In genomic region chr1:156128749-156129682, GRCh38 we compare ENCODE assay signal across 8 cellular contexts. TPM values are rescaled to one million over a fixed set of nuclear protein-coding genes. Genes with fewer than 3 reads are reported as not detected.
DNase-seq lines count a peak whose midpoint lies in the region; ATAC-seq, FAIRE-seq and TF ChIP-seq lines count a peak whose summit lies in the region.

No MANE protein-coding gene starts in this region.

- WGBS in esophagus, 2 donors = 20 to 33% methylated on average over 8 of the region's 8 CpGs

- no peak for TF ChIP-seq POLR2A in Peyer's patch (IDR thresholded peaks at IDR 0.05)

- peak in 1 of 3 donors; percentile 43 for DNase-seq in Peyer's patch
- no peak for DNase-seq in neural progenitor cell (ENCODE audit: low spot score)
- no peak for DNase-seq in urothelium cell line (ENCODE audit: low spot score)
- DNase-seq in activated CD8-positive, alpha-beta T cell treated with anti-CD3 and anti-CD28 coated beads, Interleukin-2, amount 10 ng/mL, durations not matched to agents 7 days and 5 days = no peak
- DNase-seq in activated T-cell treated with anti-CD3 and anti-CD28 coated beads, Interleukin-2, amount 50 U/mL, for 4 hours = no peak

- H4K20me1 ChIP-seq in BLaER1 treated with 17β-estradiol and CSF1 and Interleukin-3, amounts not matched to agents 10 nM and 100 nM = peaks cover 0 to 36% (median 14%) of the 10 kb centered on the region in 11 experiments; a peak in 16 of 22 replicates
- H4K20me1 ChIP-seq in neural progenitor cell (ENCODE audit: low read depth) = peaks cover 68% of the 10 kb centered on the region

- H3K4me1 ChIP-seq in BLaER1 treated with 17β-estradiol and CSF1 and Interleukin-3, amounts not matched to agents 10 nM and 100 nM = peaks cover 62 to 67% (median 65%) of the 10 kb centered on the region in 10 experiments
- H3K4me1 ChIP-seq in Peyer's patch (peaks cover 7 to 67% (median 49%) of the 10 kb centered on the region in 4 donors), esophagus (ENCODE audit: control insufficient read depth in 2 of 2, insufficient read depth in 2 of 2, low read length in 1 of 2) (peaks cover 19 to 43% of the 10 kb centered on the region in 2 donors), neural progenitor cell (peaks cover 6% of the 10 kb centered on the region)

- peak overlapping the region; percentile 94 for H3K27ac Mint-ChIP-seq in neural progenitor cell
- H3K27ac Mint-ChIP-seq in activated CD8-positive, alpha-beta T cell treated with anti-CD3 and anti-CD28 coated beads, Interleukin-2, amount 10 ng/mL, durations not matched to agents 7 days and 5 days = no peak overlapping the region

- H3K36me3 Mint-ChIP-seq in neural progenitor cell = peaks cover 11% of the 10 kb centered on the region
- no peaks in the 10 kb centered on the region for H3K36me3 Mint-ChIP-seq in activated CD8-positive, alpha-beta T cell treated with anti-CD3 and anti-CD28 coated beads, Interleukin-2, amount 10 ng/mL, durations not matched to agents 7 days and 5 days (ENCODE audit: low read depth)
- H3K36me3 Mint-ChIP-seq in activated T-cell treated with anti-CD3 and anti-CD28 coated beads, Interleukin-2, amount 50 U/mL, for 4 hours (ENCODE audit: insufficient read depth) = peaks cover 4% of the 10 kb centered on the region

- no peak for TF ChIP-seq CTCF in Peyer's patch (IDR thresholded peaks at IDR 0.05)
- TF ChIP-seq CTCF in neural progenitor cell (IDR thresholded peaks at IDR 0.05) = no peak

- H3K4me3 ChIP-seq in BLaER1 treated with 17β-estradiol and CSF1 and Interleukin-3, amounts not matched to agents 10 nM and 100 nM = no peak overlapping the region
- H3K4me3 ChIP-seq in Peyer's patch = peak overlapping the region in 1 of 4 donors; percentile 16
- no peak overlapping the region for H3K4me3 ChIP-seq in esophagus (ENCODE audit: low read depth in 1 of 2, low read length in 2 of 2)
- H3K4me3 ChIP-seq in neural progenitor cell = no peak overlapping the region

- peaks cover 7% of the 10 kb centered on the region for H3K27me3 Mint-ChIP-seq in neural progenitor cell (ENCODE audit: insufficient read depth, low read depth)
- peaks cover 8% of the 10 kb centered on the region for H3K27me3 Mint-ChIP-seq in activated CD8-positive, alpha-beta T cell treated with anti-CD3 and anti-CD28 coated beads, Interleukin-2, amount 10 ng/mL, durations not matched to agents 7 days and 5 days (ENCODE audit: low read depth)
- H3K27me3 Mint-ChIP-seq in activated T-cell treated with anti-CD3 and anti-CD28 coated beads, Interleukin-2, amount 50 U/mL, for 4 hours (ENCODE audit: low read depth) = no peaks in the 10 kb centered on the region

- H3K27ac ChIP-seq in BLaER1 treated with 17β-estradiol and CSF1 and Interleukin-3, amounts not matched to agents 10 nM and 100 nM = peak overlapping the region in 5 of 11 experiments; percentile 44 to 96 (median 61); a peak in 6 of 22 replicates
- H3K27ac ChIP-seq in Peyer's patch (peak overlapping the region; percentile 59 to 97 (median 82)), esophagus (ENCODE audit: low read depth in 2 of 2, low read length in 1 of 2) (peak overlapping the region; percentile 83 to 99), neural progenitor cell (peak overlapping the region; percentile 76)

- no peak for ATAC-seq in GM18870 (IDR thresholded peaks at IDR 0.05; ENCODE audit: unreplicated experiment)
- ATAC-seq in activated CD8-positive, alpha-beta T cell treated with anti-CD3 and anti-CD28 coated beads, Interleukin-2, amount 10 ng/mL, durations not matched to agents 7 days and 5 days = no peak
- no peak for ATAC-seq in activated T-cell treated with anti-CD3 and anti-CD28 coated beads, Interleukin-2, amount 50 U/mL, for 4 hours

- POLR2A ChIA-PET in activated CD8-positive, alpha-beta T cell treated with anti-CD3 and anti-CD28 coated beads, Interleukin-2, amount 10 ng/mL, durations not matched to agents 7 days and 5 days (lab: Charles Lee) = interaction anchor here (1.2 to 8.1 kb wide), 3 partner anchors 17 to 84 kb away, joined by 3 to 44 read pairs (median 3); partner anchors contain the start of gene PMF1

- no peaks in the 10 kb centered on the region for H3K9me3 Mint-ChIP-seq in neural progenitor cell
- H3K9me3 Mint-ChIP-seq in activated CD8-positive, alpha-beta T cell treated with anti-CD3 and anti-CD28 coated beads, Interleukin-2, amount 10 ng/mL, durations not matched to agents 7 days and 5 days (ENCODE audit: insufficient read depth) = no peaks in the 10 kb centered on the region
- H3K9me3 Mint-ChIP-seq in activated T-cell treated with anti-CD3 and anti-CD28 coated beads, Interleukin-2, amount 50 U/mL, for 4 hours = no peaks in the 10 kb centered on the region

- H3K4me2 ChIP-seq in BLaER1 treated with 17β-estradiol and CSF1 and Interleukin-3, amounts not matched to agents 10 nM and 100 nM = peak overlapping the region; percentile 87 to 99 (median 90); a peak in 21 of 22 replicates
- H3K4me2 ChIP-seq in neural progenitor cell = no peak overlapping the region

- H3K4me3 Mint-ChIP-seq in neural progenitor cell = no peak overlapping the region
- no peak overlapping the region for H3K4me3 Mint-ChIP-seq in activated CD8-positive, alpha-beta T cell treated with anti-CD3 and anti-CD28 coated beads, Interleukin-2, amount 10 ng/mL, durations not matched to agents 7 days and 5 days
- no peak overlapping the region for H3K4me3 Mint-ChIP-seq in activated T-cell treated with anti-CD3 and anti-CD28 coated beads, Interleukin-2, amount 50 U/mL, for 4 hours

- H3K36me3 ChIP-seq in BLaER1 treated with 17β-estradiol and CSF1 and Interleukin-3, amounts not matched to agents 10 nM and 100 nM = peaks cover 0 to 29% (median 0%) of the 10 kb centered on the region in 11 experiments; a peak in 4 of 22 replicates
- H3K36me3 ChIP-seq in Peyer's patch = peaks cover 0 to 37% (median 0%) of the 10 kb centered on the region in 3 donors
- peaks cover 2 to 14% of the 10 kb centered on the region in 2 donors for H3K36me3 ChIP-seq in esophagus (ENCODE audit: control insufficient read depth in 2 of 2, insufficient read depth in 2 of 2, low read length in 1 of 2)
- H3K36me3 ChIP-seq in neural progenitor cell = no peaks in the 10 kb centered on the region

- no peak for FAIRE-seq in urothelium cell line (lab: Jason Lieb, UNC)

- peaks cover 0 to 9% (median 0%) of the 10 kb centered on the region in 11 experiments; a peak in 1 of 22 replicates for H3K27me3 ChIP-seq in BLaER1 treated with 17β-estradiol and CSF1 and Interleukin-3, amounts not matched to agents 10 nM and 100 nM
- no peaks in the 10 kb centered on the region for H3K27me3 ChIP-seq in Peyer's patch
- H3K27me3 ChIP-seq in esophagus (ENCODE audit: control insufficient read depth in 1 of 2, insufficient read depth in 2 of 2, low read length in 2 of 2) = no peaks in the 10 kb centered on the region
- H3K27me3 ChIP-seq in neural progenitor cell = no peaks in the 10 kb centered on the region

- peaks cover 39% of the 10 kb centered on the region for H3K4me1 Mint-ChIP-seq in neural progenitor cell
- H3K4me1 Mint-ChIP-seq in activated CD8-positive, alpha-beta T cell treated with anti-CD3 and anti-CD28 coated beads, Interleukin-2, amount 10 ng/mL, durations not matched to agents 7 days and 5 days (ENCODE audit: low read depth) = peaks cover 58% of the 10 kb centered on the region
- peaks cover 60% of the 10 kb centered on the region for H3K4me1 Mint-ChIP-seq in activated T-cell treated with anti-CD3 and anti-CD28 coated beads, Interleukin-2, amount 50 U/mL, for 4 hours (ENCODE audit: low read depth)

- no peaks in the 10 kb centered on the region for H3K9me3 ChIP-seq in BLaER1 treated with 17β-estradiol and CSF1 and Interleukin-3, amounts not matched to agents 10 nM and 100 nM (replicated peaks in 1 of 11)
- no peaks in the 10 kb centered on the region for H3K9me3 ChIP-seq in Peyer's patch
- H3K9me3 ChIP-seq in esophagus (ENCODE audit: control insufficient read depth in 2 of 2, insufficient read depth in 1 of 2, low read depth in 1 of 2, low read length in 1 of 2) = no peaks in the 10 kb centered on the region
- no peaks in the 10 kb centered on the region for H3K9me3 ChIP-seq in neural progenitor cell (ENCODE audit: low read depth)

- CTCF ChIA-PET in activated CD8-positive, alpha-beta T cell treated with anti-CD3 and anti-CD28 coated beads, Interleukin-2, amount 10 ng/mL, durations not matched to agents 7 days and 5 days (lab: Charles Lee) = interaction anchor here (0.6 to 8.5 kb wide), 25 partner anchors 8 to 303 kb away, joined by 3 to 534 read pairs (median 5); partner anchors contain the start of genes LMNA and RAB25

- H3K79me2 ChIP-seq in neural progenitor cell (ENCODE audit: low read depth) = peaks cover 7% of the 10 kb centered on the region

- peaks cover 8% of the 10 kb centered on the region for H3F3A ChIP-seq in neural progenitor cell (ENCODE audit: low read depth)

- H2AFZ ChIP-seq in neural progenitor cell (replicated peaks) = no peak overlapping the region

- peak overlapping the region in 8 of 11 experiments; percentile 2 to 86 (median 32); a peak in 8 of 22 replicates for H3K9ac ChIP-seq in BLaER1 treated with 17β-estradiol and CSF1 and Interleukin-3, amounts not matched to agents 10 nM and 100 nM
- no peak overlapping the region for H3K9ac ChIP-seq in neural progenitor cell

RNA-seq across cellular contexts. Expression of gene LMNA, which starts 14.5 kb away (rescaled TPM):
- total RNA-seq in Peyer's patch (100 to 1,000 TPM; 201 to 295 (median 211) TPM), neural progenitor cell (ENCODE audit: low replicate concordance) (20.5 and 35.8 TPM in 2 replicates)
- polyA plus RNA-seq in esophagus = 100 to 1,000 TPM; 183 to 230 TPM
- total RNA-seq in activated CD8-positive, alpha-beta T cell treated with anti-CD3 and anti-CD28 coated beads, Interleukin-2, amount 10 ng/mL, durations not matched to agents 7 days and 5 days = 10 to 100 TPM in 1 of 2 experiments, 1 to 10 TPM in 1; 8.5 to 10.3 TPM
- total RNA-seq in activated T-cell treated with anti-CD3 and anti-CD28 coated beads, Interleukin-2, amount 50 U/mL, for 4 hours = 100 to 1,000 TPM; 113 to 162 (median 124) TPM

RNA-seq across cellular contexts. Expression of gene SEMA4A, which starts 24.4 kb away (rescaled TPM):
- total RNA-seq in Peyer's patch (10 to 100 TPM in 1 of 4 donors, 1 to 10 TPM in 3; 1.5 to 19.0 (median 3.2) TPM), neural progenitor cell (ENCODE audit: low replicate concordance) (0.69 and 1.8 TPM in 2 replicates)
- 10 to 100 TPM; 23.8 to 24.9 TPM for polyA plus RNA-seq in esophagus
- total RNA-seq in activated CD8-positive, alpha-beta T cell treated with anti-CD3 and anti-CD28 coated beads, Interleukin-2, amount 10 ng/mL, durations not matched to agents 7 days and 5 days = 10 to 100 TPM; 16.8 to 17.8 TPM
- 10 to 100 TPM; 31.7 to 51.5 (median 37.1) TPM for total RNA-seq in activated T-cell treated with anti-CD3 and anti-CD28 coated beads, Interleukin-2, amount 50 U/mL, for 4 hours

RNA-seq across cellular contexts. Expression of gene MEX3A, which starts 46.8 kb away (rescaled TPM):
- total RNA-seq in Peyer's patch (1 to 10 TPM in 1 of 4 donors, under 1 TPM in 1, not detected in 2; 0.80 to 2.1 TPM), neural progenitor cell (ENCODE audit: low replicate concordance) (32.2 and 62.6 TPM in 2 replicates)
- under 1 TPM; 0.36 to 0.59 TPM for polyA plus RNA-seq in esophagus
- total RNA-seq in activated CD8-positive, alpha-beta T cell treated with anti-CD3 and anti-CD28 coated beads, Interleukin-2, amount 10 ng/mL, durations not matched to agents 7 days and 5 days = under 1 TPM; 0.05 TPM
- under 1 TPM; 0.50 to 0.66 (median 0.57) TPM for total RNA-seq in activated T-cell treated with anti-CD3 and anti-CD28 coated beads, Interleukin-2, amount 50 U/mL, for 4 hours

Comparison
In these comparisons a context has a peak if more than half of its experiments do, and no peak if none do; other contexts are left out.
1. RNA of gene MEX3A, which starts 46.8 kb away (total RNA-seq): 32.2 to 62.6 TPM in neural progenitor cell; 0.80 to 2.1 TPM in Peyer's patch, 0.50 to 0.66 TPM in activated T-cell treated with anti-CD3 and anti-CD28 coated beads, Interleukin-2, amount 50 U/mL, for 4 hours and 0.05 TPM in activated CD8-positive, alpha-beta T cell treated with anti-CD3 and anti-CD28 coated beads, Interleukin-2, amount 10 ng/mL, durations not matched to agents 7 days and 5 days; every median in the first group is over 10 times any median in the second.